In the genomic region with DNA sequence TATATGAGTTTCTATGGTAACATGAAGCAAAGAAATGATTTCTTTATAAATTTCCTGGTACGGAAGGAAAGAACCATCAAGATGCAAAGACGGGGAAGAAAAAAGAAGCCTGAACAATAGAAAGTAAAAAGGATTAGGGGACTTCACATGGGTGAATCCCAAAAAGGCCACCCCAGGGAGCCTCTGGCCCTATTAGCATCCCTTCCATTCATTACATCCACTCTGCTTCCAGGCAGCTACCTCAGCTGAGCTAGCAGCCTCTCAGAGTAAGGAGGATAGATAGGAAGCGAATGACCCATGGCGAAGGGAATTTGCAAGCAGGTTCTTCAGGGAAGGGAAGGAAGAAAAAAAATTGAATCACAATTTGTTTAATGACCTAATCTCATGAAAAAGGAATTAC, we compare ENCODE assay signal across 24 cellular contexts.
"Had no signal": no experiment of that assay in that cellular context is flagged by ENCODE, and none has a peak within 500 bp of the region (broad histone marks: within the 10 kb centered on the region; RNA-seq: fewer than 3 reads in every experiment).

No MANE protein-coding gene starts in this region.

- H3K27me3 Mint-ChIP-seq: activated CD4-positive, alpha-beta memory T cell treated with anti-CD3 and anti-CD28 coated beads for 36 hours; activated naive CD8-positive, alpha-beta T cell treated with anti-CD3 and anti-CD28 coated beads, Interleukin-2, amount 10 ng/mL, durations not matched to agents 7 days and 5 days; stimulated activated naive CD8-positive, alpha-beta T cell treated with anti-CD3 and anti-CD28 coated beads, Interleukin-15, amount 100 ng/mL, for 72 hours had no signal

- H3K4me3 Mint-ChIP-seq: activated CD4-positive, alpha-beta memory T cell treated with anti-CD3 and anti-CD28 coated beads for 36 hours; activated naive CD4-positive, alpha-beta T cell treated with anti-CD3 and anti-CD28 coated beads for 36 hours; activated naive CD8-positive, alpha-beta T cell treated with anti-CD3 and anti-CD28 coated beads, Interleukin-2, amount 10 ng/mL, durations not matched to agents 7 days and 5 days; activated T-cell treated with anti-CD3 and anti-CD28 coated beads, Interleukin-2, amount 50 U/mL, for 72 hours; nephron progenitor cell; stimulated activated naive CD8-positive, alpha-beta T cell treated with anti-CD3 and anti-CD28 coated beads, Interleukin-15, amount 100 ng/mL, for 72 hours; T-helper 1 cell treated with Interleukin-12 subunit alpha and Interleukin-12 subunit beta and Interleukin-4 antibody, amounts not matched to agents 30 μg/mL and 1 μg/mL, for 36 hours had no signal

- H3K9me3 ChIP-seq: right lobe of liver, suprapubic skin had no signal

- ATAC-seq: activated T-cell treated with anti-CD3 and anti-CD28 coated beads, Interleukin-2, amount 50 U/mL, for 72 hours; left cardiac atrium; mucosa of descending colon; right lobe of liver; stimulated activated naive CD8-positive, alpha-beta T cell treated with anti-CD3 and anti-CD28 coated beads, Interleukin-15, amount 100 ng/mL, for 72 hours had no signal

- H3K36me3 Mint-ChIP-seq: activated CD4-positive, alpha-beta memory T cell treated with anti-CD3 and anti-CD28 coated beads for 36 hours; activated naive CD8-positive, alpha-beta T cell treated with anti-CD3 and anti-CD28 coated beads, Interleukin-2, amount 10 ng/mL, durations not matched to agents 7 days and 5 days had no signal

- H3K27ac Mint-ChIP-seq: activated CD4-positive, alpha-beta memory T cell treated with anti-CD3 and anti-CD28 coated beads for 36 hours; activated naive CD4-positive, alpha-beta T cell treated with anti-CD3 and anti-CD28 coated beads for 36 hours; activated naive CD8-positive, alpha-beta T cell treated with anti-CD3 and anti-CD28 coated beads, Interleukin-2, amount 10 ng/mL, durations not matched to agents 7 days and 5 days; activated T-cell treated with anti-CD3 and anti-CD28 coated beads, Interleukin-2, amount 50 U/mL, for 72 hours; nephron progenitor cell; stimulated activated naive CD8-positive, alpha-beta T cell treated with anti-CD3 and anti-CD28 coated beads, Interleukin-15, amount 100 ng/mL, for 72 hours; T-helper 1 cell treated with Interleukin-12 subunit alpha and Interleukin-12 subunit beta and Interleukin-4 antibody, amounts not matched to agents 30 μg/mL and 1 μg/mL, for 36 hours had no signal

- H3K27ac ChIP-seq: esophagus muscularis mucosa, right lobe of liver, skin epidermis, suprapubic skin, tibial nerve had no signal

- H3K4me1 ChIP-seq: esophagus muscularis mucosa, right lobe of liver, suprapubic skin, tibial nerve had no signal

- H3K36me3 ChIP-seq: esophagus muscularis mucosa, right lobe of liver, suprapubic skin, tibial nerve had no signal

- DNase-seq: activated CD4-positive, alpha-beta memory T cell treated with anti-CD3 and anti-CD28 coated beads for 36 hours; activated CD4-positive, alpha-beta T cell treated with anti-CD3 and anti-CD28 coated beads for 48 hours; activated effector memory CD4-positive, alpha-beta T cell treated with Interleukin-2 at 50 U/mL for 16 hours; activated naive CD4-positive, alpha-beta T cell treated with anti-CD3 and anti-CD28 coated beads for 36 hours; activated naive CD8-positive, alpha-beta T cell treated with anti-CD3 and anti-CD28 coated beads, Interleukin-2, amount 10 ng/mL, durations not matched to agents 7 days and 5 days; activated T-cell treated with anti-CD3 and anti-CD28 coated beads, Interleukin-2, amount 50 U/mL, for 72 hours; amygdala; effector CD4-positive, alpha-beta T cell; hypothalamus; islet precursor cell; left cardiac atrium; mesenchymal stem cell; mucosa of descending colon; nephron progenitor cell; posterior cingulate gyrus; right lobe of liver; stimulated activated CD4-positive, alpha-beta T cell treated with anti-CD3 and anti-CD28 coated beads, Interleukin-1b, Interleukin-23, amount 100 ng/mL, for 48 hours; stimulated activated naive CD8-positive, alpha-beta T cell treated with anti-CD3 and anti-CD28 coated beads, Interleukin-15, amount 100 ng/mL, for 72 hours; T1000 had no signal

- H3K4me3 ChIP-seq: esophagus muscularis mucosa, mucosa of descending colon, right lobe of liver, skin epidermis, suprapubic skin, tibial nerve had no signal

- H3K27me3 ChIP-seq: esophagus muscularis mucosa, right lobe of liver, suprapubic skin, tibial nerve had no signal

- H3K4me1 Mint-ChIP-seq: activated naive CD8-positive, alpha-beta T cell treated with anti-CD3 and anti-CD28 coated beads, Interleukin-2, amount 10 ng/mL, durations not matched to agents 7 days and 5 days; stimulated activated naive CD8-positive, alpha-beta T cell treated with anti-CD3 and anti-CD28 coated beads, Interleukin-15, amount 100 ng/mL, for 72 hours had no signal
